ENCODE assay signal across 1 cellular context in the genomic region with DNA sequence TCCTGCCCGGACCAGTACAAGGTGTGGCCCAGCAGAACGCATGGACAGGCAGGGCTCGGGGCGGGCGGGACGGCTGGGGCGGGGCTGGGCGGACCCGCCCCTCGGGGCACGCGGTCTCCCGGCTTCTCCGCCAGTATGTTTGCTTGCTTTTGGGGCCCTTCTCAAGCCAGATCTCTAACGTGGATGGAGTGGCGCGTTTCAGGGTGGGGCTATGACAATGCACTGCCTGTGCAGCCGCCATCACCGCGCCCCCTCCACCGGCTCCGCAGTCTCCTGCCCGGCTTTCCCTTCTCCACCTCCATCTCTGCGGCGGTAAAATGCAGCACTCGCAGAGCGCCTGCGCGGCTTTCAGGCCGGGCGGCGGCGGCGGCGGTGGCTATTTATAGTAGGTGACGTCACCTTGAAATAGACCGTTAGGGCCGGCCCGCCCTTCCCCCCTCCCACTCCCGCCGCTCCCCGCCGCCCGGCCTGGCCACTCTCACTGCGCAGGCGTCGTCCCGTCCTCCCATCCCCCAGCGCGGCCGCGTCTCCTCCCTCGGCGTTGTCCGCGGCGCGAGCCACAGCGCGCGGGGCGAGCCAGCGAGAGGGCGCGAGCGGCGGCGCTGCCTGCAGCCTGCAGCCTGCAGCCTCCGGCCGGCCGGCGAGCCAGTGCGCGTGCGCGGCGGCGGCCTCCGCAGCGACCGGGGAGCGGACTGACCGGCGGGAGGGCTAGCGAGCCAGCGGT.
A peak's percentile ranks its signal among the peaks of the same experiment; 100 is the strongest.
TF ChIP-seq lines count a peak whose summit lies in the region.

A gene (plus strand): TSS at position 560 of the 724 bp plus-strand sequence. CDS start 199 bp downstream, outside the sequence.

TF ChIP-seq in HEK293, 187 proteins besides CTCF, POLR2A, EP300 and RAD21 (continued from another document):
- TF ChIP-seq, protein P1, sequence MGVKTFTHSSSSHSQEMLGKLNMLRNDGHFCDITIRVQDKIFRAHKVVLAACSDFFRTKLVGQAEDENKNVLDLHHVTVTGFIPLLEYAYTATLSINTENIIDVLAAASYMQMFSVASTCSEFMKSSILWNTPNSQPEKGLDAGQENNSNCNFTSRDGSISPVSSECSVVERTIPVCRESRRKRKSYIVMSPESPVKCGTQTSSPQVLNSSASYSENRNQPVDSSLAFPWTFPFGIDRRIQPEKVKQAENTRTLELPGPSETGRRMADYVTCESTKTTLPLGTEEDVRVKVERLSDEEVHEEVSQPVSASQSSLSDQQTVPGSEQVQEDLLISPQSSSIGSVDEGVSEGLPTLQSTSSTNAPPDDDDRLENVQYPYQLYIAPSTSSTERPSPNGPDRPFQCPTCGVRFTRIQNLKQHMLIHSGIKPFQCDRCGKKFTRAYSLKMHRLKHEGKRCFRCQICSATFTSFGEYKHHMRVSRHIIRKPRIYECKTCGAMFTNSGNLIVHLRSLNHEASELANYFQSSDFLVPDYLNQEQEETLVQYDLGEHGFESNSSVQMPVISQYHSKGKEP (tag by site-specific recombination; IDR thresholded peaks at IDR 0.05) = peak; percentile 58; the same call in 1 of the 2 replicates
- TF ChIP-seq, protein P2, sequence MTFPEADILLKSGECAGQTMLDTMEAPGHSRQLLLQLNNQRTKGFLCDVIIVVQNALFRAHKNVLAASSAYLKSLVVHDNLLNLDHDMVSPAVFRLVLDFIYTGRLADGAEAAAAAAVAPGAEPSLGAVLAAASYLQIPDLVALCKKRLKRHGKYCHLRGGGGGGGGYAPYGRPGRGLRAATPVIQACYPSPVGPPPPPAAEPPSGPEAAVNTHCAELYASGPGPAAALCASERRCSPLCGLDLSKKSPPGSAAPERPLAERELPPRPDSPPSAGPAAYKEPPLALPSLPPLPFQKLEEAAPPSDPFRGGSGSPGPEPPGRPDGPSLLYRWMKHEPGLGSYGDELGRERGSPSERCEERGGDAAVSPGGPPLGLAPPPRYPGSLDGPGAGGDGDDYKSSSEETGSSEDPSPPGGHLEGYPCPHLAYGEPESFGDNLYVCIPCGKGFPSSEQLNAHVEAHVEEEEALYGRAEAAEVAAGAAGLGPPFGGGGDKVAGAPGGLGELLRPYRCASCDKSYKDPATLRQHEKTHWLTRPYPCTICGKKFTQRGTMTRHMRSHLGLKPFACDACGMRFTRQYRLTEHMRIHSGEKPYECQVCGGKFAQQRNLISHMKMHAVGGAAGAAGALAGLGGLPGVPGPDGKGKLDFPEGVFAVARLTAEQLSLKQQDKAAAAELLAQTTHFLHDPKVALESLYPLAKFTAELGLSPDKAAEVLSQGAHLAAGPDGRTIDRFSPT (tag by site-specific recombination; IDR thresholded peaks at IDR 0.05) = no peak
- no peak for TF ChIP-seq ZNF544 (tag by site-specific recombination; IDR thresholded peaks at IDR 0.05)
- no peak for TF ChIP-seq GLI2 (tag by site-specific recombination; IDR thresholded peaks at IDR 0.05; ENCODE audit: borderline replicate concordance, low read depth)
- TF ChIP-seq ZNF366 (tag by site-specific recombination; conservative IDR thresholded peaks at IDR 0.05) = 0 out of 2 replicates have a peak, but pooled peaks have one; percentile 23
- peak; percentile 76 for TF ChIP-seq YY1 (tag by site-specific recombination; IDR thresholded peaks at IDR 0.05)
- peak; percentile 87; the same call in 1 of the 2 replicates for TF ChIP-seq KLF7 (tag by site-specific recombination; IDR thresholded peaks at IDR 0.05; ENCODE audit: borderline replicate concordance)
- TF ChIP-seq ZNF423 (tag by site-specific recombination; IDR thresholded peaks at IDR 0.05) = no peak
- TF ChIP-seq ZNF76 (tag by site-specific recombination; IDR thresholded peaks at IDR 0.05; ENCODE audit: borderline replicate concordance, low read depth) = peak; percentile 61; the same call in 1 of the 2 replicates
- peak; percentile 97 for TF ChIP-seq KLF9 (tag by site-specific recombination; IDR thresholded peaks at IDR 0.05; ENCODE audit: low read depth)
- peak; percentile 47; the same call in 1 of the 2 replicates for TF ChIP-seq KLF10 (tag by site-specific recombination; IDR thresholded peaks at IDR 0.05)
- no peak for TF ChIP-seq ZNF654 (tag by site-specific recombination; IDR thresholded peaks at IDR 0.05; ENCODE audit: low read depth)
- TF ChIP-seq ZNF701 (tag by site-specific recombination; IDR thresholded peaks at IDR 0.05) = no peak
- peak; percentile 87 for TF ChIP-seq SP3 (tag by site-specific recombination; IDR thresholded peaks at IDR 0.05)
